ENCODE assay signal across 2 cellular contexts in the genomic region with DNA sequence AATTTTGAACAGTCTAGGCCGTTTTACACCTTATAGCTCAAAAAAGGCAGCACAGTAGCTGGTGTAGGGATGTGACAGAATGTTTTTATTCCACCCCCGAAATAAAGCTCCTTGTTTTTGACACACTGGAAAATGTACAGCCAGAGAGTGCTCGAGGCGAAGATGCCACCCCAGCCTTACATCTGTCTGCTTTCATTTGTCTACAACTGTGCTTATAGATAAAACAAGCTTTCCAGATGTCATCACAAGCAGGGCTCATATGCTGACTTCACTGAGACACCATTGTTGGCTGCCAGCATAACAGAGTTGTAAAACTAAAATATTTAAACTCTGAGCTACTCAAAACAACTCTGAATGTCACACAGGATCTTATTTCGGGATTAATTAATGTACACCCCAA.
TF ChIP-seq lines count a peak whose summit lies in the region.

No MANE protein-coding gene starts in this region.

TF ChIP-seq in IMR-90, 13 proteins besides CTCF, POLR2A, EP300 and RAD21 (continued from another document):
- TF ChIP-seq FOS (IDR thresholded peaks at IDR 0.05; ENCODE audit: low read depth, low read length) (no peak), RCOR1 (IDR thresholded peaks at IDR 0.05; ENCODE audit: insufficient replicate concordance, low read length) (no peak), MAFK (IDR thresholded peaks at IDR 0.05; ENCODE audit: low read depth, low read length) (no peak), BHLHE40 (IDR thresholded peaks at IDR 0.05; ENCODE audit: low read depth, low read length) (no peak), MXI1 (IDR thresholded peaks at IDR 0.05; ENCODE audit: borderline replicate concordance, low read depth, low read length) (no peak), SMC3 (IDR thresholded peaks at IDR 0.05; ENCODE audit: low read depth, low read length) (no peak), NFE2L2 (IDR thresholded peaks at IDR 0.05; ENCODE audit: low read depth, low read length) (no peak)
- TF ChIP-seq, protein P1, sequence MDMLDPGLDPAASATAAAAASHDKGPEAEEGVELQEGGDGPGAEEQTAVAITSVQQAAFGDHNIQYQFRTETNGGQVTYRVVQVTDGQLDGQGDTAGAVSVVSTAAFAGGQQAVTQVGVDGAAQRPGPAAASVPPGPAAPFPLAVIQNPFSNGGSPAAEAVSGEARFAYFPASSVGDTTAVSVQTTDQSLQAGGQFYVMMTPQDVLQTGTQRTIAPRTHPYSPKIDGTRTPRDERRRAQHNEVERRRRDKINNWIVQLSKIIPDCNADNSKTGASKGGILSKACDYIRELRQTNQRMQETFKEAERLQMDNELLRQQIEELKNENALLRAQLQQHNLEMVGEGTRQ (IDR thresholded peaks at IDR 0.05; ENCODE audit: low read depth, low read length), result no peak
- TF ChIP-seq, protein P2, sequence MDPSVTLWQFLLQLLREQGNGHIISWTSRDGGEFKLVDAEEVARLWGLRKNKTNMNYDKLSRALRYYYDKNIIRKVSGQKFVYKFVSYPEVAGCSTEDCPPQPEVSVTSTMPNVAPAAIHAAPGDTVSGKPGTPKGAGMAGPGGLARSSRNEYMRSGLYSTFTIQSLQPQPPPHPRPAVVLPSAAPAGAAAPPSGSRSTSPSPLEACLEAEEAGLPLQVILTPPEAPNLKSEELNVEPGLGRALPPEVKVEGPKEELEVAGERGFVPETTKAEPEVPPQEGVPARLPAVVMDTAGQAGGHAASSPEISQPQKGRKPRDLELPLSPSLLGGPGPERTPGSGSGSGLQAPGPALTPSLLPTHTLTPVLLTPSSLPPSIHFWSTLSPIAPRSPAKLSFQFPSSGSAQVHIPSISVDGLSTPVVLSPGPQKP (IDR thresholded peaks at IDR 0.05; ENCODE audit: borderline replicate concordance, low read depth, low read length), result no peak

TF ChIP-seq in SK-N-SH treated with all-trans-retinoic acid at 6 μM for 48 hours, 23 proteins besides CTCF, POLR2A, EP300 and RAD21 (continued from another document):
- peak; percentile 45; the same call in 1 of the 2 replicates for TF ChIP-seq TCF4 (CRISPR knock-in tag; IDR thresholded peaks at IDR 0.05; ENCODE audit: borderline replicate concordance)
